10 cellular contexts compared by ENCODE assay signal in the genomic region with DNA sequence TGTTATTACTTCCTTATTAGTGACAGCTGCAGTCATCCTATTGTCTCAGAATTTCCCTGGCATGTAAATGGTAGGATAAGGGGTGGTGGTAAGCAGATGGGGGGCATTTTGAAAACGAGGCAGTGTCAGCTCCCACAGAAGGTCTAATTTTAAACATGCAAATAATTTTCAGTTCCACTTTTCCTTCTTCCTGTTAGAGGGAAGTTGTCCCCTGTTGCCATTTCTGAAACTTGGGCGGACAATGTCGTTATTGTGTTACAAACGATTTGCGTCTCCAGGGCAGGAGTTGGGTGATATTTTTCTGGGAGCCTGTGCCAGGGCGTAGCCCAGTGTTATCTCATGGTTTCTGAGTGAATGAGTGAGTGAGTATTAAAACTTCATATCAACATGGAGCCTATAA. TPM values are rescaled to one million over a fixed set of nuclear protein-coding genes. Genes with fewer than 3 reads are reported as not detected.
DNase-seq lines count a peak whose midpoint lies in the region; ATAC-seq and TF ChIP-seq lines count a peak whose summit lies in the region.
"Had no signal": no experiment of that assay in that cellular context is flagged by ENCODE, and none has a peak within 500 bp of the region (broad histone marks: within the 10 kb centered on the region; RNA-seq: fewer than 3 reads in every experiment).

No MANE protein-coding gene starts in this region.

- CTCF ChIA-PET in activated naive CD4-positive, alpha-beta T cell treated with anti-CD3 and anti-CD28 coated beads for 36 hours (lab: Charles Lee): no interaction called here

- no peaks in the 10 kb centered on the region for H3K36me3 ChIP-seq in tibial nerve

- H3K27me3 ChIP-seq in tibial nerve: no peaks in the 10 kb centered on the region

- H3K27ac Mint-ChIP-seq in activated naive CD4-positive, alpha-beta T cell treated with anti-CD3 and anti-CD28 coated beads, Interleukin-2, amount 50 U/mL, for 72 hours: peak overlapping the region; percentile 30 to 60
- H3K27ac Mint-ChIP-seq in activated naive CD4-positive, alpha-beta T cell treated with anti-CD3 and anti-CD28 coated beads for 36 hours: no peak overlapping the region
- H3K27ac Mint-ChIP-seq in activated T-helper 1 cell treated with anti-CD3 and anti-CD28 coated beads, Interleukin-12 subunit alpha, Interleukin-12 subunit beta, Interleukin-2, Interleukin-4 antibody, amounts not matched to agents 30 ng/mL and 10 ng/mL and 1 ng/mL, durations not matched to agents 14 hours and 24 hours and 36 hours: no peak overlapping the region

- no peaks in the 10 kb centered on the region for H3K36me3 Mint-ChIP-seq in activated naive CD4-positive, alpha-beta T cell treated with anti-CD3 and anti-CD28 coated beads, Interleukin-2, amount 50 U/mL, for 72 hours
- no peaks in the 10 kb centered on the region for H3K36me3 Mint-ChIP-seq in activated naive CD4-positive, alpha-beta T cell treated with anti-CD3 and anti-CD28 coated beads for 36 hours (ENCODE audit: low read depth)
- H3K36me3 Mint-ChIP-seq in activated T-helper 1 cell treated with anti-CD3 and anti-CD28 coated beads, Interleukin-12 subunit alpha, Interleukin-12 subunit beta, Interleukin-2, Interleukin-4 antibody, amounts not matched to agents 30 ng/mL and 10 ng/mL and 1 ng/mL, durations not matched to agents 14 hours and 24 hours and 36 hours (ENCODE audit: low read depth): peaks cover 29% of the 10 kb centered on the region

- H3K27ac ChIP-seq in tibial nerve: peak overlapping the region; percentile 37 to 90 (median 75)

- H3K9me3 Mint-ChIP-seq in activated naive CD4-positive, alpha-beta T cell treated with anti-CD3 and anti-CD28 coated beads, Interleukin-2, amount 50 U/mL, for 72 hours: no peaks in the 10 kb centered on the region
- H3K9me3 Mint-ChIP-seq in activated naive CD4-positive, alpha-beta T cell treated with anti-CD3 and anti-CD28 coated beads for 36 hours: no peaks in the 10 kb centered on the region
- H3K9me3 Mint-ChIP-seq in activated T-helper 1 cell treated with anti-CD3 and anti-CD28 coated beads, Interleukin-12 subunit alpha, Interleukin-12 subunit beta, Interleukin-2, Interleukin-4 antibody, amounts not matched to agents 30 ng/mL and 10 ng/mL and 1 ng/mL, durations not matched to agents 14 hours and 24 hours and 36 hours: no peaks in the 10 kb centered on the region

- H3K4me3 Mint-ChIP-seq in activated naive CD4-positive, alpha-beta T cell treated with anti-CD3 and anti-CD28 coated beads for 36 hours: no peak overlapping the region
- H3K4me3 Mint-ChIP-seq in activated T-helper 1 cell treated with anti-CD3 and anti-CD28 coated beads, Interleukin-12 subunit alpha, Interleukin-12 subunit beta, Interleukin-2, Interleukin-4 antibody, amounts not matched to agents 30 ng/mL and 10 ng/mL and 1 ng/mL, durations not matched to agents 14 hours and 24 hours and 36 hours: no peak overlapping the region

- peaks cover 0 to 76% (median 34%) of the 10 kb centered on the region in 4 donors for H3K4me1 ChIP-seq in tibial nerve

- no peak for TF ChIP-seq CTCF in tibial nerve (IDR thresholded peaks at IDR 0.05)

- WGBS in tibial nerve, 2 donors: 20 to 29% methylated on average over 6 of the region's 6 CpGs

- peak in 1 of 2 donors; percentile 73 for TF ChIP-seq EP300 in tibial nerve (IDR thresholded peaks at IDR 0.05)

- H3K4me3 ChIP-seq in tibial nerve: no peak overlapping the region

- H3K27me3 Mint-ChIP-seq in activated naive CD4-positive, alpha-beta T cell treated with anti-CD3 and anti-CD28 coated beads for 36 hours (ENCODE audit: low read depth): no peaks in the 10 kb centered on the region
- no peaks in the 10 kb centered on the region for H3K27me3 Mint-ChIP-seq in activated T-helper 1 cell treated with anti-CD3 and anti-CD28 coated beads, Interleukin-12 subunit alpha, Interleukin-12 subunit beta, Interleukin-2, Interleukin-4 antibody, amounts not matched to agents 30 ng/mL and 10 ng/mL and 1 ng/mL, durations not matched to agents 14 hours and 24 hours and 36 hours (ENCODE audit: insufficient read depth)

- no peak for ATAC-seq in activated naive CD4-positive, alpha-beta T cell treated with anti-CD3 and anti-CD28 coated beads, Interleukin-2, amount 50 U/mL, for 72 hours
- peak; percentile 40 for ATAC-seq in left colon

- intact Hi-C loops in activated naive CD4-positive, alpha-beta T cell treated with anti-CD3 and anti-CD28 coated beads for 36 hours (cut with micrococcal nuclease): no loop called here
- intact Hi-C loops in left colon (cut with DNase I, micrococcal nuclease): no loop called here
- intact Hi-C loops in activated T-helper 1 cell treated with anti-CD3 and anti-CD28 coated beads, Interleukin-12 subunit alpha, Interleukin-12 subunit beta, Interleukin-2, Interleukin-4 antibody, amounts not matched to agents 30 ng/mL and 10 ng/mL and 1 ng/mL, durations not matched to agents 14 hours and 24 hours and 36 hours (cut with micrococcal nuclease): no loop called here

- H3K4me1 Mint-ChIP-seq in activated naive CD4-positive, alpha-beta T cell treated with anti-CD3 and anti-CD28 coated beads for 36 hours (ENCODE audit: low read depth): peaks cover 66% of the 10 kb centered on the region
- peaks cover 74% of the 10 kb centered on the region for H3K4me1 Mint-ChIP-seq in activated T-helper 1 cell treated with anti-CD3 and anti-CD28 coated beads, Interleukin-12 subunit alpha, Interleukin-12 subunit beta, Interleukin-2, Interleukin-4 antibody, amounts not matched to agents 30 ng/mL and 10 ng/mL and 1 ng/mL, durations not matched to agents 14 hours and 24 hours and 36 hours (ENCODE audit: low read depth)

- TF ChIP-seq POLR2A in tibial nerve (IDR thresholded peaks at IDR 0.05): no peak

- no peak for DNase-seq in activated naive CD4-positive, alpha-beta T cell treated with anti-CD3 and anti-CD28 coated beads, Interleukin-2, amount 50 U/mL, for 72 hours (ENCODE audit: low spot score in 2 of 2)
- no peak for DNase-seq in activated naive CD4-positive, alpha-beta T cell treated with anti-CD3 and anti-CD28 coated beads for 36 hours
- DNase-seq in SIG-M5 (lab: John Stamatoyannopoulos, UW) (peak; percentile 48), left colon (peak in 1 of 2 donors; percentile 67), tibial nerve (ENCODE audit: low spot score in 2 of 2) (no peak), cortex of kidney (lab: John Stamatoyannopoulos, UW) (no peak), DMS 273 (lab: John Stamatoyannopoulos, UW; ENCODE audit: unreplicated experiment) (no peak)
- no peak for DNase-seq in activated T-helper 1 cell treated with anti-CD3 and anti-CD28 coated beads, Interleukin-12 subunit alpha, Interleukin-12 subunit beta, Interleukin-2, Interleukin-4 antibody, amounts not matched to agents 30 ng/mL and 10 ng/mL and 1 ng/mL, durations not matched to agents 14 hours and 24 hours and 36 hours (ENCODE audit: low spot score)
- DNase-seq: dermis blood vessel endothelial cell, KBM-7 had no signal

- H3K9me3 ChIP-seq in tibial nerve: no peaks in the 10 kb centered on the region

RNA-seq across cellular contexts. Expression of a gene that starts 7.4 kb away (rescaled TPM):
- total RNA-seq in activated naive CD4-positive, alpha-beta T cell treated with anti-CD3 and anti-CD28 coated beads, Interleukin-2, amount 50 U/mL, for 72 hours: 10 to 100 TPM; 23.6 to 26.5 TPM
- total RNA-seq in activated naive CD4-positive, alpha-beta T cell treated with anti-CD3 and anti-CD28 coated beads for 36 hours: 10 to 100 TPM in 1 of 2 experiments, 1 to 10 TPM in 1; 8.2 to 10.7 TPM
- total RNA-seq in left colon: 10 to 100 TPM; 38.5 to 58.9 TPM
- 10 to 100 TPM; 20.5 to 24.3 (median 22.3) TPM for total RNA-seq in tibial nerve
- total RNA-seq in activated T-helper 1 cell treated with anti-CD3 and anti-CD28 coated beads, Interleukin-12 subunit alpha, Interleukin-12 subunit beta, Interleukin-2, Interleukin-4 antibody, amounts not matched to agents 30 ng/mL and 10 ng/mL and 1 ng/mL, durations not matched to agents 14 hours and 24 hours and 36 hours: 69.6 and 70.3 TPM in 2 replicates

Comparison
In these comparisons a context has a peak if more than half of its experiments do, and no peak if none do; other contexts are left out.
1. H3K27ac Mint-ChIP-seq: peak in activated naive CD4-positive, alpha-beta T cell treated with anti-CD3 and anti-CD28 coated beads, Interleukin-2, amount 50 U/mL, for 72 hours (2 of 2); none in activated naive CD4-positive, alpha-beta T cell treated with anti-CD3 and anti-CD28 coated beads for 36 hours (single experiment) and activated T-helper 1 cell treated with anti-CD3 and anti-CD28 coated beads, Interleukin-12 subunit alpha, Interleukin-12 subunit beta, Interleukin-2, Interleukin-4 antibody, amounts not matched to agents 30 ng/mL and 10 ng/mL and 1 ng/mL, durations not matched to agents 14 hours and 24 hours and 36 hours (single experiment).